ENCODE assay signal across 8 cellular contexts in genomic region chr1:193019442-193020026, GRCh38. TPM values are rescaled to one million over a fixed set of nuclear protein-coding genes. Genes with fewer than 3 reads are reported as not detected.
A peak's percentile ranks its signal among the peaks of the same experiment; 100 is the strongest.
DNase-seq lines count a peak whose midpoint lies in the region; ATAC-seq and TF ChIP-seq lines count a peak whose summit lies in the region.

No MANE protein-coding gene starts in this region.

- no peaks in the 10 kb centered on the region for H3K4me1 Mint-ChIP-seq in nephron progenitor cell

- H3K27ac ChIP-seq in C4-2B (no peak overlapping the region), Panc1 (ENCODE audit: low read length) (no peak overlapping the region)

- POLR2A ChIA-PET in Panc1 (lab: Charles Lee): no interaction called here

- H3K36me3 ChIP-seq in Panc1 (ENCODE audit: control insufficient read depth, insufficient read depth, low read length): peaks cover 28% of the 10 kb centered on the region

- no peak overlapping the region for H3K4me3 ChIP-seq in Panc1 (ENCODE audit: low read depth in 2 of 2, low read length in 2 of 2)
- H3K4me3 ChIP-seq in epithelial cell of esophagus (ENCODE audit: low read length): no peak overlapping the region

- H3K4me1 ChIP-seq in Panc1 (ENCODE audit: control insufficient read depth, insufficient read depth, low read length): no peaks in the 10 kb centered on the region

- H3K4me3 Mint-ChIP-seq in nephron progenitor cell: no peak overlapping the region

- DNase-seq in HT-29 (ENCODE audit: low spot score) (peak; percentile 76), Panc1 (ENCODE audit: low read depth, low spot score) (peak; percentile 17), epithelial cell of esophagus (ENCODE audit: low read depth) (peak; percentile 67), nephron progenitor cell (no peak), activated gamma-delta T cell (lab: John Stamatoyannopoulos, UW) (no peak)

- peaks cover 5% of the 10 kb centered on the region for H3K36me3 Mint-ChIP-seq in nephron progenitor cell (ENCODE audit: low read depth)

- peak; percentile 76 for TF ChIP-seq CTCF in C4-2B (conservative IDR thresholded peaks at IDR 0.05)
- peak; percentile 52; the same call in 1 of the 2 replicates for TF ChIP-seq CTCF in Panc1 (IDR thresholded peaks at IDR 0.05)
- peak; percentile 41 for TF ChIP-seq CTCF in epithelial cell of esophagus (IDR thresholded peaks at IDR 0.05; ENCODE audit: insufficient read depth, low read depth, low read length, missing control alignments)
- peak; percentile 55 for TF ChIP-seq CTCF in nephron progenitor cell (IDR thresholded peaks at IDR 0.05)

- H3K27me3 ChIP-seq in Panc1 (ENCODE audit: control insufficient read depth, insufficient read depth, low read length): no peaks in the 10 kb centered on the region

- ATAC-seq in GM18907 (IDR thresholded peaks at IDR 0.05; ENCODE audit: unreplicated experiment) (peak; percentile 79), Panc1 (peak; percentile 75; the same call in 1 of the 2 replicates)
- no peak for ATAC-seq in activated CD4-positive, CD25-positive, alpha-beta regulatory T cell treated with anti-CD3 and anti-CD28 coated beads, Interleukin-2, amount 50 U/mL, for 24 hours

- CTCF ChIA-PET in Panc1 (lab: Charles Lee): interaction anchor here (0.7 to 1.8 kb wide), 3 partner anchors 16 to 545 kb away, joined by 5 to 10 read pairs (median 6); no protein-coding TSS in a partner anchor

- intact Hi-C loops in Panc1 (cut with micrococcal nuclease; ENCODE audit: unreplicated experiment): loop anchor here (2.0 kb wide), 2 partner anchors 213 to 545 kb away; no protein-coding TSS in a partner anchor

- no peak overlapping the region for H3K27ac Mint-ChIP-seq in nephron progenitor cell

- BruUV-seq in Panc1 (replicated peaks; lab: Mats Ljungman, UMichigan): no TSS peak

- no peaks in the 10 kb centered on the region for H3K9me3 ChIP-seq in Panc1 (ENCODE audit: control insufficient read depth, insufficient read depth, low read depth, low read length)

- no peaks in the 10 kb centered on the region for H3K27me3 Mint-ChIP-seq in nephron progenitor cell (ENCODE audit: low read depth, poor library complexity)

- no peaks in the 10 kb centered on the region for H3K9me3 Mint-ChIP-seq in nephron progenitor cell

- in situ Hi-C loops in Panc1 (cut with HindIII; ENCODE audit: low pct_unique_long_range_greater_than_20kb, low sequenced_read_pairs): no loop called here

RNA-seq across cellular contexts. Expression of gene UCHL5, which starts 39.6 kb away (rescaled TPM):
- total RNA-seq in HT-29 (2014; rRNA removed; shearing (Covaris generic)): 23.5 and 23.6 TPM in 2 replicates
- total RNA-seq in Panc1 (2021; ENCODE audit: unreplicated experiment): 42.6 TPM
- 36.8 TPM for polyA plus RNA-seq in Panc1 (2012; ENCODE audit: insufficient read length)

RNA-seq across cellular contexts. Expression of gene RO60, which starts 39.9 kb away (rescaled TPM):
- total RNA-seq in HT-29 (2014; rRNA removed; shearing (Covaris generic)): 46.4 and 62.5 TPM in 2 replicates
- 74.8 TPM for total RNA-seq in Panc1 (2021; ENCODE audit: unreplicated experiment)
- polyA plus RNA-seq in Panc1 (2012; ENCODE audit: insufficient read length): 15.2 TPM

Comparison
In these comparisons a context has a peak if more than half of its experiments do, and no peak if none do; other contexts are left out.
1. ATAC-seq: peak in GM18907 (single experiment) and Panc1 (single experiment); none in activated CD4-positive, CD25-positive, alpha-beta regulatory T cell treated with anti-CD3 and anti-CD28 coated beads, Interleukin-2, amount 50 U/mL, for 24 hours (0 of 2).
2. DNase-seq: peak in HT-29 (single experiment), Panc1 (single experiment) and epithelial cell of esophagus (single experiment); none in nephron progenitor cell (single experiment) and activated gamma-delta T cell (single experiment).
3. Peak in every context shown above with its lines, with median percentiles within 50 percentile points of each other: CTCF ChIP-seq.